In genomic region chr10:4343798-4344370, GRCh38 we compare ENCODE assay signal across 11 cellular contexts.
DNase-seq lines count a peak whose midpoint lies in the region; ATAC-seq and TF ChIP-seq lines count a peak whose summit lies in the region.
"Had no signal": no experiment of that assay in that cellular context is flagged by ENCODE, and none has a peak within 500 bp of the region (broad histone marks: within the 10 kb centered on the region; RNA-seq: fewer than 3 reads in every experiment).

No MANE protein-coding gene starts in this region.

- H3K4me2 ChIP-seq in PC-9, result peak overlapping the region; percentile 66

- H3K36me3 ChIP-seq in PC-9 (ENCODE audit: low read depth) (no peaks in the 10 kb centered on the region), lower lobe of right lung (no peaks in the 10 kb centered on the region), suprapubic skin (no peaks in the 10 kb centered on the region)

- no peak for DNase-seq in PC-9
- DNase-seq in astrocyte of the spinal cord (ENCODE audit: low read depth, low spot score), result peak; percentile 55
- DNase-seq in lower lobe of right lung, result no peak
- DNase-seq in suprapubic skin (ENCODE audit: low spot score in 2 of 2), result no peak
- DNase-seq in omental fat pad (ENCODE audit: low spot score), result no peak
- no peak for DNase-seq in DMS53 treated with DMSO at 0.1 percent for 48 hours (lab: John Stamatoyannopoulos, UW; ENCODE audit: unreplicated experiment)
- DNase-seq: DMS 273 treated with DMSO at 0.1 percent for 48 hours, OCI-M1, T-helper 9 cell had no signal

- H3K9me3 ChIP-seq in PC-9 (ENCODE audit: insufficient read depth, low read depth) (no peaks in the 10 kb centered on the region), lower lobe of right lung (no peaks in the 10 kb centered on the region), suprapubic skin (no peaks in the 10 kb centered on the region)

- intact Hi-C loops in PC-9 (cut with micrococcal nuclease; ENCODE audit: unreplicated experiment), result loop anchor here (1.0 to 10.0 kb wide), 10 partner anchors 102 to 1149 kb away; no protein-coding TSS in a partner anchor
- intact Hi-C loops in lower lobe of right lung (cut with DNase I), result no loop called here

- H4K20me1 ChIP-seq in PC-9 (ENCODE audit: insufficient read depth), result no peaks in the 10 kb centered on the region

- H3K9me2 ChIP-seq in PC-9 (ENCODE audit: insufficient read depth), result no peaks in the 10 kb centered on the region

- TF ChIP-seq POLR2A in suprapubic skin (IDR thresholded peaks at IDR 0.05), result no peak

- peak overlapping the region; percentile 72; the same call in 1 of the 2 replicates for H2AFZ ChIP-seq in PC-9

- no peak for TF ChIP-seq EP300 in suprapubic skin (IDR thresholded peaks at IDR 0.05)

- H3K27me3 ChIP-seq in PC-9 (ENCODE audit: insufficient read depth, low read depth) (no peaks in the 10 kb centered on the region), lower lobe of right lung (ENCODE audit: low read depth) (no peaks in the 10 kb centered on the region), suprapubic skin (no peaks in the 10 kb centered on the region)

- no peak for TF ChIP-seq CTCF in PC-9 (conservative IDR thresholded peaks at IDR 0.05)
- no peak for TF ChIP-seq CTCF in astrocyte of the spinal cord (IDR thresholded peaks at IDR 0.05; ENCODE audit: low read depth, low read length)
- no peak for TF ChIP-seq CTCF in lower lobe of right lung (IDR thresholded peaks at IDR 0.05)
- no peak for TF ChIP-seq CTCF in suprapubic skin (IDR thresholded peaks at IDR 0.05)
- TF ChIP-seq CTCF in omental fat pad (IDR thresholded peaks at IDR 0.05), result no peak

- H3K4me3 ChIP-seq in PC-9, result no peak overlapping the region; the same call in 1 of the 2 replicates
- H3K4me3 ChIP-seq in astrocyte of the spinal cord (ENCODE audit: low read depth, low read length), result no peak overlapping the region
- no peak overlapping the region for H3K4me3 ChIP-seq in lower lobe of right lung
- H3K4me3 ChIP-seq in suprapubic skin, result no peak overlapping the region
- H3K4me3 ChIP-seq: GM12878 had no signal

- BruUV-seq in PC-9 (replicated peaks; lab: Mats Ljungman, UMichigan), result TSS peak; percentile 69

- H3K27ac ChIP-seq in PC-9 (peak overlapping the region; percentile 93), lower lobe of right lung (peak overlapping the region; percentile 63), suprapubic skin (peak overlapping the region; percentile 21)

- no peaks in the 10 kb centered on the region for H3K79me2 ChIP-seq in PC-9 (ENCODE audit: low read depth)

- 86% methylated on average over 5 of the region's 5 CpGs for WGBS in suprapubic skin

- CTCF ChIA-PET in PC-9 (lab: Charles Lee), result interaction anchor here (1.0 to 1.5 kb wide), 2 partner anchors 11 to 361 kb away, joined by 4 to 5 read pairs; no protein-coding TSS in a partner anchor

- peak in 1 of 2 donors; percentile 10 for ATAC-seq in lower lobe of right lung
- no peak for ATAC-seq in omental fat pad (ENCODE audit: low FRiP score)
- no peak for ATAC-seq in GM21717 (IDR thresholded peaks at IDR 0.05; ENCODE audit: unreplicated experiment)
- ATAC-seq: GM12878 had no signal

- in situ Hi-C loops in astrocyte of the spinal cord (cut with HindIII; ENCODE audit: low sequenced_read_pairs), result no loop called here

- H3F3A ChIP-seq in PC-9 (ENCODE audit: insufficient read depth, low read depth), result peaks cover 18% of the 10 kb centered on the region; the same call in 1 of the 2 replicates

- H3K4me1 ChIP-seq in PC-9 (replicated peaks; ENCODE audit: insufficient read depth) (peaks cover 23% of the 10 kb centered on the region), lower lobe of right lung (peaks cover 16% of the 10 kb centered on the region), suprapubic skin (peaks cover 21% of the 10 kb centered on the region)

- POLR2A ChIA-PET in PC-9 (lab: Charles Lee; ENCODE audit: unreplicated experiment), result interaction anchor here (0.6 to 1.1 kb wide), 8 partner anchors 10 to 1146 kb away, joined by 3 to 13 read pairs (median 6); no protein-coding TSS in a partner anchor

Comparison
In these comparisons a context has a peak if more than half of its experiments do, and no peak if none do; other contexts are left out.
1. H3K27ac ChIP-seq: peak in every context shown above with its lines; median percentile 93 in PC-9; 63 in lower lobe of right lung; 21 in suprapubic skin.